1 cellular context compared by ENCODE assay signal in genomic region chr2:72937356-72937669, GRCh38.
TF ChIP-seq lines count a peak whose summit lies in the region.

No MANE protein-coding gene starts in this region.

TF ChIP-seq in GM23338, 12 proteins besides CTCF, POLR2A, EP300 and RAD21 (continued from another document):
- no peak for TF ChIP-seq ZNF462 (CRISPR knock-in tag; IDR thresholded peaks at IDR 0.05)
- TF ChIP-seq NANOG (IDR thresholded peaks at IDR 0.05; ENCODE audit: borderline replicate concordance), result no peak
- TF ChIP-seq EZH2 (IDR thresholded peaks at IDR 0.05; ENCODE audit: low read depth, unreplicated experiment), result no peak
- TF ChIP-seq REST (IDR thresholded peaks at IDR 0.05; ENCODE audit: unreplicated experiment), result no peak
- TF ChIP-seq ETS1 (IDR thresholded peaks at IDR 0.05), result no peak
- TF ChIP-seq POLR2AphosphoS5 (IDR thresholded peaks at IDR 0.05; ENCODE audit: low read depth), result no peak
- no peak for TF ChIP-seq EZH2phosphoT487 (IDR thresholded peaks at IDR 0.05; ENCODE audit: unreplicated experiment)
